1 cellular context compared by ENCODE assay signal in the genomic region with DNA sequence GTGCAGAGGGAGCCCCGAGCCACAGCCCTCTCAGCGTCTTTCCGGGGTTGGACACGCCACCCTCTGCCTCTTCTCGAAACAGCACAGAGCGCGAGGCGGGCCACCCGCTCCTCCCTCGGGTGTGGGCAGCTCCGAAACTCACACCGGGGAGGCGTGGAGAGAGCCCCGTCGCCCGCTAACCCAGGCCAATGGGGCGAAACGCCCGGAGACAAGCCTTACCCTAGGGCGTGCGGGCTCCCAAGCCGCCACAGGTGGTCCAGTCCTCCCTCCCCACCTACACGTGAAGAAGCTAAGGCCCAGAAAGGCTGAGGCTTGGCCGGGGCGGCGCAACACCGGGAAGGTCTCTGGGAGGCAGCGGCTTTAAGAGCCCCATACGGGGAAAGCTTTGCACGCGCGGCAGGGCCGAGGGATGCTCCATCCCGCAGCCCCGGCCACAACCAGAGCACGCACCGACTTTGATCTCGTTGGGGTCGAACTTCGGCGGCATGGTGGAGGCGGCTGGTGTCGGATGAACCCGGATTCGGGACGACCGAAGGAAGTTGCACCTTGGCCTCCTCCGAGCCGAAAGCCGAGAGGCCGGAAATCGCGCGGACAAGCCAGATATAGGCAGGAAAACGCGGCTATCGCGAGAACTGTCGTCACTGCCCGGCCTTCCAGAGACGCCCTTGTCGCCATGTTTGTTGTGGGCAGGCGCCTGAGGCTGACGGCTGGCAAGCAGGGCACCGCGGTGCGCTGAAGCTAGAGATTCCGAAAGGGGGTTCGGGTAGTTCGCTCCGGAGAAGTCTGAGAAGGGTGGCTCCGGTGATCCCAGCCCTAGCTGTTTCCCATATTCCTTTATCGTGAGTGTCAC.
TF ChIP-seq lines count a peak whose summit lies in the region.

A gene (plus strand): TSS at position 680 of the 850 bp plus-strand sequence. CDS start 3,018 bp downstream, outside the sequence.
A gene (minus strand): TSS at position 576 of the 850 bp plus-strand sequence. CDS start 89 bp downstream, at position 487.

TF ChIP-seq in HEK293, 187 proteins besides CTCF, POLR2A, EP300 and RAD21 (continued from another document and continues in another):
- TF ChIP-seq ZNF266 (tag by site-specific recombination; IDR thresholded peaks at IDR 0.05; ENCODE audit: low read depth) (no peak), ZNF426 (tag by site-specific recombination; IDR thresholded peaks at IDR 0.05) (0 out of 2 replicates have a peak, but pooled peaks have one; percentile 1), ZNF24 (tag by site-specific recombination; IDR thresholded peaks at IDR 0.05) (peak; percentile 72; the same call in 1 of the 2 replicates), ZNF140 (tag by site-specific recombination; IDR thresholded peaks at IDR 0.05) (no peak), ZNF76 (tag by site-specific recombination; IDR thresholded peaks at IDR 0.05; ENCODE audit: borderline replicate concordance, low read depth) (peak; percentile 94), ZNF394 (tag by site-specific recombination; IDR thresholded peaks at IDR 0.05; ENCODE audit: borderline replicate concordance) (peak; percentile 66), ZNF274 (IDR thresholded peaks at IDR 0.05; ENCODE audit: low read length) (no peak), ZNF274 (tag by site-specific recombination; IDR thresholded peaks at IDR 0.05; ENCODE audit: borderline replicate concordance) (no peak), ZNF404 (tag by site-specific recombination; IDR thresholded peaks at IDR 0.05) (no peak), ZNF843 (tag by site-specific recombination; IDR thresholded peaks at IDR 0.05) (peak; percentile 43; the same call in 1 of the 2 replicates), ZNF548 (tag by site-specific recombination; IDR thresholded peaks at IDR 0.05) (no peak), ZNF514 (tag by site-specific recombination; IDR thresholded peaks at IDR 0.05) (no peak), BCL11A (tag by site-specific recombination; IDR thresholded peaks at IDR 0.05; ENCODE audit: low read depth) (no peak), WT1 (tag by site-specific recombination; IDR thresholded peaks at IDR 0.05) (peak; percentile 48), GFI1B (tag by site-specific recombination; IDR thresholded peaks at IDR 0.05) (no peak), ZBTB1 (tag by site-specific recombination; IDR thresholded peaks at IDR 0.05) (no peak), ZNF155 (tag by site-specific recombination; IDR thresholded peaks at IDR 0.05) (no peak), ZNF585B (tag by site-specific recombination; IDR thresholded peaks at IDR 0.05) (no peak), ZNF292 (tag by site-specific recombination; IDR thresholded peaks at IDR 0.05; ENCODE audit: borderline replicate concordance, low read depth) (no peak), ZBTB17 (tag by site-specific recombination; IDR thresholded peaks at IDR 0.05) (peak; percentile 88), MYNN (tag by site-specific recombination; IDR thresholded peaks at IDR 0.05; ENCODE audit: borderline replicate concordance) (no peak), ZSCAN30 (tag by site-specific recombination; IDR thresholded peaks at IDR 0.05) (peak; percentile 78; the same call in 1 of the 2 replicates), ZNF571 (tag by site-specific recombination; IDR thresholded peaks at IDR 0.05) (no peak), GLI4 (tag by site-specific recombination; IDR thresholded peaks at IDR 0.05) (peak; percentile 89; the same call in 1 of the 2 replicates), ZNF654 (tag by site-specific recombination; IDR thresholded peaks at IDR 0.05; ENCODE audit: low read depth) (no peak), ZNF114 (tag by site-specific recombination; IDR thresholded peaks at IDR 0.05) (no peak), ZNF23 (tag by site-specific recombination; IDR thresholded peaks at IDR 0.05; ENCODE audit: borderline replicate concordance) (no peak), MEIS1 (CRISPR knock-in tag; IDR thresholded peaks at IDR 0.05; ENCODE audit: borderline replicate concordance) (0 out of 2 replicates have a peak, but pooled peaks have one; percentile 8), BCL11B (tag by site-specific recombination; IDR thresholded peaks at IDR 0.05; ENCODE audit: low read depth) (no peak), ZNF146 (tag by site-specific recombination; IDR thresholded peaks at IDR 0.05) (no peak), ZNF202 (tag by site-specific recombination; IDR thresholded peaks at IDR 0.05; ENCODE audit: borderline replicate concordance) (no peak), GLIS2 (tag by site-specific recombination; IDR thresholded peaks at IDR 0.05) (no peak), ZNF391 (tag by site-specific recombination; IDR thresholded peaks at IDR 0.05; ENCODE audit: borderline replicate concordance, low read depth) (peak; percentile 85), KLF10 (tag by site-specific recombination; IDR thresholded peaks at IDR 0.05) (peak; percentile 25; the same call in 1 of the 2 replicates), ZNF707 (tag by site-specific recombination; IDR thresholded peaks at IDR 0.05) (no peak), SP7 (tag by site-specific recombination; IDR thresholded peaks at IDR 0.05) (peak; percentile 86; the same call in 1 of the 2 replicates), SETDB1 (IDR thresholded peaks at IDR 0.05; ENCODE audit: insufficient read length, low read length) (no peak), SP3 (tag by site-specific recombination; IDR thresholded peaks at IDR 0.05) (peak; percentile 88), KLF8 (tag by site-specific recombination; IDR thresholded peaks at IDR 0.05) (peak; percentile 92), ZNF677 (tag by site-specific recombination; IDR thresholded peaks at IDR 0.05) (no peak), ZSCAN23 (tag by site-specific recombination; IDR thresholded peaks at IDR 0.05) (no peak), ZNF221 (tag by site-specific recombination; IDR thresholded peaks at IDR 0.05; ENCODE audit: borderline replicate concordance) (no peak), ZNF629 (tag by site-specific recombination; IDR thresholded peaks at IDR 0.05) (peak; percentile 67), ZNF311 (tag by site-specific recombination; IDR thresholded peaks at IDR 0.05; ENCODE audit: borderline replicate concordance) (no peak), ZFHX2 (tag by site-specific recombination; conservative IDR thresholded peaks at IDR 0.05) (peak; percentile 32; the same call in 1 of the 2 replicates), ZNF324 (tag by site-specific recombination; IDR thresholded peaks at IDR 0.05) (peak; percentile 75), ZNF433 (tag by site-specific recombination; IDR thresholded peaks at IDR 0.05; ENCODE audit: low read depth) (no peak), ZNF776 (tag by site-specific recombination; IDR thresholded peaks at IDR 0.05; ENCODE audit: borderline replicate concordance) (no peak), ZNF600 (tag by site-specific recombination; IDR thresholded peaks at IDR 0.05) (peak; percentile 50; the same call in 1 of the 2 replicates), SCRT1 (tag by site-specific recombination; IDR thresholded peaks at IDR 0.05; ENCODE audit: borderline replicate concordance) (peak; percentile 82), ZNF610 (tag by site-specific recombination; IDR thresholded peaks at IDR 0.05; ENCODE audit: borderline replicate concordance) (no peak), KLF16 (tag by site-specific recombination; IDR thresholded peaks at IDR 0.05) (peak; percentile 80), ZNF157 (tag by site-specific recombination; IDR thresholded peaks at IDR 0.05) (no peak), GLI2 (tag by site-specific recombination; IDR thresholded peaks at IDR 0.05; ENCODE audit: borderline replicate concordance, low read depth) (no peak)
- TF ChIP-seq, protein P1, sequence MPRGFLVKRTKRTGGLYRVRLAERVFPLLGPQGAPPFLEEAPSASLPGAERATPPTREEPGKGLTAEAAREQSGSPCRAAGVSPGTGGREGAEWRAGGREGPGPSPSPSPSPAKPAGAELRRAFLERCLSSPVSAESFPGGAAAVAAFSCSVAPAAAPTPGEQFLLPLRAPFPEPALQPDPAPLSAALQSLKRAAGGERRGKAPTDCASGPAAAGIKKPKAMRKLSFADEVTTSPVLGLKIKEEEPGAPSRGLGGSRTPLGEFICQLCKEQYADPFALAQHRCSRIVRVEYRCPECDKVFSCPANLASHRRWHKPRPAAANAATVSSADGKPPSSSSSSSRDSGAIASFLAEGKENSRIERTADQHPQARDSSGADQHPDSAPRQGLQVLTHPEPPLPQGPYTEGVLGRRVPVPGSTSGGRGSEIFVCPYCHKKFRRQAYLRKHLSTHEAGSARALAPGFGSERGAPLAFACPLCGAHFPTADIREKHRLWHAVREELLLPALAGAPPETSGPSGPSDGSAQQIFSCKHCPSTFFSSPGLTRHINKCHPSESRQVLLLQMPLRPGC (tag by site-specific recombination; IDR thresholded peaks at IDR 0.05) = peak; percentile 64
- TF ChIP-seq, protein P2, sequence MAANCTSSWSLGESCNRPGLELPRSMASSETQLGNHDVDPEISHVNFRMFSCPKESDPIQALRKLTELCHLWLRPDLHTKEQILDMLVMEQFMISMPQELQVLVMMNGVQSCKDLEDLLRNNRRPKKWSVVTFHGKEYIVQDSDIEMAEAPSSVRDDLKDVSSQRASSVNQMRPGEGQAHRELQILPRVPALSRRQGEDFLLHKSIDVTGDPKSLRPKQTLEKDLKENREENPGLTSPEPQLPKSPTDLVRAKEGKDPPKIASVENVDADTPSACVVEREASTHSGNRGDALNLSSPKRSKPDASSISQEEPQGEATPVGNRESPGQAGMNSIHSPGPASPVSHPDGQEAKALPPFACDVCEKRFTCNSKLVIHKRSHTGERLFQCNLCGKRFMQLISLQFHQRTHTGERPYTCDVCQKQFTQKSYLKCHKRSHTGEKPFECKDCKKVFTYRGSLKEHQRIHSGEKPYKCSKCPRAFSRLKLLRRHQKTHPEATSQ (tag by site-specific recombination; IDR thresholded peaks at IDR 0.05) = 0 out of 2 replicates have a peak, but pooled peaks have one; percentile 44
- TF ChIP-seq, protein P3, sequence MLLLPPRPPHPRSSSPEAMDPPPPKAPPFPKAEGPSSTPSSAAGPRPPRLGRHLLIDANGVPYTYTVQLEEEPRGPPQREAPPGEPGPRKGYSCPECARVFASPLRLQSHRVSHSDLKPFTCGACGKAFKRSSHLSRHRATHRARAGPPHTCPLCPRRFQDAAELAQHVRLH (tag by site-specific recombination; IDR thresholded peaks at IDR 0.05) = no peak
- TF ChIP-seq, protein P4, sequence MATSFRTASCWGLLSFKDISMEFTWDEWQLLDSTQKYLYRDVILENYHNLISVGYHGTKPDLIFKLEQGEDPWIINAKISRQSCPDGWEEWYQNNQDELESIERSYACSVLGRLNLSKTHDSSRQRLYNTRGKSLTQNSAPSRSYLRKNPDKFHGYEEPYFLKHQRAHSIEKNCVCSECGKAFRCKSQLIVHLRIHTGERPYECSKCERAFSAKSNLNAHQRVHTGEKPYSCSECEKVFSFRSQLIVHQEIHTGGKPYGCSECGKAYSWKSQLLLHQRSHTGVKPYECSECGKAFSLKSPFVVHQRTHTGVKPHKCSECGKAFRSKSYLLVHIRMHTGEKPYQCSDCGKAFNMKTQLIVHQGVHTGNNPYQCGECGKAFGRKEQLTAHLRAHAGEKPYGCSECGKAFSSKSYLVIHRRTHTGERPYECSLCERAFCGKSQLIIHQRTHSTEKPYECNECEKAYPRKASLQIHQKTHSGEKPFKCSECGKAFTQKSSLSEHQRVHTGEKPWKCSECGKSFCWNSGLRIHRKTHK (tag by site-specific recombination; IDR thresholded peaks at IDR 0.05) = no peak
- TF ChIP-seq, protein P5, sequence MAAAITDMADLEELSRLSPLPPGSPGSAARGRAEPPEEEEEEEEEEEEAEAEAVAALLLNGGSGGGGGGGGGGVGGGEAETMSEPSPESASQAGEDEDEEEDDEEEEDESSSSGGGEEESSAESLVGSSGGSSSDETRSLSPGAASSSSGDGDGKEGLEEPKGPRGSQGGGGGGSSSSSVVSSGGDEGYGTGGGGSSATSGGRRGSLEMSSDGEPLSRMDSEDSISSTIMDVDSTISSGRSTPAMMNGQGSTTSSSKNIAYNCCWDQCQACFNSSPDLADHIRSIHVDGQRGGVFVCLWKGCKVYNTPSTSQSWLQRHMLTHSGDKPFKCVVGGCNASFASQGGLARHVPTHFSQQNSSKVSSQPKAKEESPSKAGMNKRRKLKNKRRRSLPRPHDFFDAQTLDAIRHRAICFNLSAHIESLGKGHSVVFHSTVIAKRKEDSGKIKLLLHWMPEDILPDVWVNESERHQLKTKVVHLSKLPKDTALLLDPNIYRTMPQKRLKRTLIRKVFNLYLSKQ (tag by site-specific recombination; IDR thresholded peaks at IDR 0.05; ENCODE audit: borderline replicate concordance) = no peak
- TF ChIP-seq, protein P6, sequence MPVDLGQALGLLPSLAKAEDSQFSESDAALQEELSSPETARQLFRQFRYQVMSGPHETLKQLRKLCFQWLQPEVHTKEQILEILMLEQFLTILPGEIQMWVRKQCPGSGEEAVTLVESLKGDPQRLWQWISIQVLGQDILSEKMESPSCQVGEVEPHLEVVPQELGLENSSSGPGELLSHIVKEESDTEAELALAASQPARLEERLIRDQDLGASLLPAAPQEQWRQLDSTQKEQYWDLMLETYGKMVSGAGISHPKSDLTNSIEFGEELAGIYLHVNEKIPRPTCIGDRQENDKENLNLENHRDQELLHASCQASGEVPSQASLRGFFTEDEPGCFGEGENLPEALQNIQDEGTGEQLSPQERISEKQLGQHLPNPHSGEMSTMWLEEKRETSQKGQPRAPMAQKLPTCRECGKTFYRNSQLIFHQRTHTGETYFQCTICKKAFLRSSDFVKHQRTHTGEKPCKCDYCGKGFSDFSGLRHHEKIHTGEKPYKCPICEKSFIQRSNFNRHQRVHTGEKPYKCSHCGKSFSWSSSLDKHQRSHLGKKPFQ (tag by site-specific recombination; IDR thresholded peaks at IDR 0.05) = no peak
- TF ChIP-seq, protein P7, sequence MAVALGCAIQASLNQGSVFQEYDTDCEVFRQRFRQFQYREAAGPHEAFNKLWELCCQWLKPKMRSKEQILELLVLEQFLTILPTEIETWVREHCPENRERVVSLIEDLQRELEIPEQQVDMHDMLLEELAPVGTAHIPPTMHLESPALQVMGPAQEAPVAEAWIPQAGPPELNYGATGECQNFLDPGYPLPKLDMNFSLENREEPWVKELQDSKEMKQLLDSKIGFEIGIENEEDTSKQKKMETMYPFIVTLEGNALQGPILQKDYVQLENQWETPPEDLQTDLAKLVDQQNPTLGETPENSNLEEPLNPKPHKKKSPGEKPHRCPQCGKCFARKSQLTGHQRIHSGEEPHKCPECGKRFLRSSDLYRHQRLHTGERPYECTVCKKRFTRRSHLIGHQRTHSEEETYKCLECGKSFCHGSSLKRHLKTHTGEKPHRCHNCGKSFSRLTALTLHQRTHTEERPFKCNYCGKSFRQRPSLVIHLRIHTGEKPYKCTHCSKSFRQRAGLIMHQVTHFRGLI (tag by site-specific recombination; IDR thresholded peaks at IDR 0.05) = 0 out of 2 replicates have a peak, but pooled peaks have one; percentile 50
- TF ChIP-seq, protein P8, sequence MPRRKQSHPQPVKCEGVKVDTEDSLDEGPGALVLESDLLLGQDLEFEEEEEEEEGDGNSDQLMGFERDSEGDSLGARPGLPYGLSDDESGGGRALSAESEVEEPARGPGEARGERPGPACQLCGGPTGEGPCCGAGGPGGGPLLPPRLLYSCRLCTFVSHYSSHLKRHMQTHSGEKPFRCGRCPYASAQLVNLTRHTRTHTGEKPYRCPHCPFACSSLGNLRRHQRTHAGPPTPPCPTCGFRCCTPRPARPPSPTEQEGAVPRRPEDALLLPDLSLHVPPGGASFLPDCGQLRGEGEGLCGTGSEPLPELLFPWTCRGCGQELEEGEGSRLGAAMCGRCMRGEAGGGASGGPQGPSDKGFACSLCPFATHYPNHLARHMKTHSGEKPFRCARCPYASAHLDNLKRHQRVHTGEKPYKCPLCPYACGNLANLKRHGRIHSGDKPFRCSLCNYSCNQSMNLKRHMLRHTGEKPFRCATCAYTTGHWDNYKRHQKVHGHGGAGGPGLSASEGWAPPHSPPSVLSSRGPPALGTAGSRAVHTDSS (tag by site-specific recombination; IDR thresholded peaks at IDR 0.05) = no peak; the same call in 1 of the 2 replicates
